Comparison of ENCODE assay signal across 8 cellular contexts in genomic region chr10:30522661-30523078, GRCh38.
A peak's percentile ranks its signal among the peaks of the same experiment; 100 is the strongest.
DNase-seq lines count a peak whose midpoint lies in the region; ATAC-seq, FAIRE-seq and TF ChIP-seq lines count a peak whose summit lies in the region.
"Not testable (repeated sequence)": the region's sequence is repeated elsewhere in the genome, so short reads cannot be mapped to it uniquely, and the experiment has no call there.

No MANE protein-coding gene starts in this region.

- peak; percentile 79 to 92 for ATAC-seq in A549
- ATAC-seq in lung (ENCODE audit: insufficient read depth, low FRiP score): peak; percentile 41
- not testable (repeated sequence) for ATAC-seq in stimulated activated effector memory CD8-positive, alpha-beta T cell treated with anti-CD3 and anti-CD28 coated beads, Interleukin-12 subunit alpha, Interleukin-12 subunit beta, amount 100 ng/mL, for 72 hours

- H3K4me1 ChIP-seq in A549: peaks cover 25% of the 10 kb centered on the region; the same call in 2 of the 3 replicates
- H3K4me1 ChIP-seq in NT2/D1 (ENCODE audit: insufficient read depth, insufficient read length); mammary epithelial cell (ENCODE audit: insufficient read depth, low read length); hepatocyte (ENCODE audit: insufficient read depth); lung (ENCODE audit: control insufficient read depth in 2 of 2, insufficient read depth in 2 of 2, low read length in 2 of 2): not testable (repeated sequence)

- H3K27ac ChIP-seq in A549 (peak overlapping the region; percentile 67 to 92), hepatocyte (peak overlapping the region; percentile 51)
- not testable (repeated sequence) for H3K27ac ChIP-seq in mammary epithelial cell (ENCODE audit: insufficient read depth, low read depth, low read length); lung (ENCODE audit: low read depth in 1 of 2, low read length in 1 of 2)

- not testable (repeated sequence) for TF ChIP-seq POLR2A in A549 (IDR thresholded peaks at IDR 0.05; ENCODE audit: low read length)

- dilution Hi-C loops in mammary epithelial cell (cut with HindIII; ENCODE audit: low sequenced_read_pairs): not testable (repeated sequence)

- H3K9me2 ChIP-seq in hepatocyte (replicated peaks; ENCODE audit: insufficient read depth): not testable (repeated sequence)

- peak; percentile 31; the same call in 2 of the 3 replicates for TF ChIP-seq CTCF in A549 (IDR thresholded peaks at IDR 0.05)
- peak in 1 of 2 donors; percentile 12 for TF ChIP-seq CTCF in mammary epithelial cell (conservative IDR thresholded peaks at IDR 0.05 in 1 of 2, IDR thresholded peaks at IDR 0.05 in 1 of 2; ENCODE audit: extremely low read depth in 1 of 2, insufficient read depth in 1 of 2, low read depth in 1 of 2, low read length in 2 of 2)
- TF ChIP-seq CTCF in hepatocyte (IDR thresholded peaks at IDR 0.05; ENCODE audit: poor library complexity); lung (IDR thresholded peaks at IDR 0.05; ENCODE audit: control extremely low read depth, extremely low read depth): not testable (repeated sequence)

- peak; percentile 37 to 48; a peak in 3 of 5 replicates for TF ChIP-seq RAD21 in A549 (conservative IDR thresholded peaks at IDR 0.05 in 1 of 2, IDR thresholded peaks at IDR 0.05 in 1 of 2)

- not testable (repeated sequence) for H2AFZ ChIP-seq in mammary epithelial cell (ENCODE audit: low read depth, low read length); hepatocyte

- H3K27ac Mint-ChIP-seq in stimulated activated effector memory CD8-positive, alpha-beta T cell treated with anti-CD3 and anti-CD28 coated beads, Interleukin-12 subunit alpha, Interleukin-12 subunit beta, amount 100 ng/mL, for 72 hours: not testable (repeated sequence)

- intact Hi-C loops in mammary epithelial cell (cut with micrococcal nuclease): not testable (repeated sequence)

- BruUV-seq in mammary epithelial cell (replicated peaks; lab: Mats Ljungman, UMichigan): not testable (repeated sequence)

- peak; percentile 82 to 95; a peak in 4 of 5 replicates for TF ChIP-seq EP300 in A549 (IDR thresholded peaks at IDR 0.05)

- 2% methylated on average over 8 of the region's 8 CpGs for WGBS in A549 (ENCODE audit: missing lambda C conversion rate)
- WGBS in mammary epithelial cell (ENCODE audit: low coverage, missing lambda C conversion rate): 11% methylated on average over 8 of the region's 8 CpGs
- 24% methylated on average over 8 of the region's 8 CpGs for WGBS in hepatocyte (ENCODE audit: low lambda C conversion rate, missing lambda C conversion rate)
- 46 to 75% methylated on average over 8 of the region's 8 CpGs for WGBS in lung, 2 donors

- H3K79me2 ChIP-seq in mammary epithelial cell (ENCODE audit: insufficient read depth, low read length); hepatocyte: not testable (repeated sequence)

- H3K36me3 Mint-ChIP-seq in stimulated activated effector memory CD8-positive, alpha-beta T cell treated with anti-CD3 and anti-CD28 coated beads, Interleukin-12 subunit alpha, Interleukin-12 subunit beta, amount 100 ng/mL, for 72 hours: not testable (repeated sequence)

- not testable (repeated sequence) for H4K20me1 ChIP-seq in mammary epithelial cell (ENCODE audit: insufficient read depth, low read length); hepatocyte (ENCODE audit: insufficient read depth, poor library complexity, severe bottlenecking)

- DNase-seq in A549 (ENCODE audit: low read depth in 1 of 2, low spot score in 1 of 2) (peak in 1 of 2 experiments; percentile 96), DMS53 treated with DMSO at 0.1 percent for 48 hours (lab: John Stamatoyannopoulos, UW; ENCODE audit: unreplicated experiment) (peak; percentile 83), LoVo (ENCODE audit: low spot score) (peak; percentile 43), NT2/D1 (ENCODE audit: low read depth, low spot score) (peak; percentile 44), mammary epithelial cell (peak; percentile 54), hepatocyte (ENCODE audit: low spot score) (peak; percentile 70), lung (ENCODE audit: low spot score) (peak; percentile 80)
- not testable (repeated sequence) for DNase-seq in stimulated activated effector memory CD8-positive, alpha-beta T cell treated with anti-CD3 and anti-CD28 coated beads, Interleukin-12 subunit alpha, Interleukin-12 subunit beta, amount 100 ng/mL, for 72 hours (ENCODE audit: low spot score in 2 of 2)

- H3K4me3 Mint-ChIP-seq in stimulated activated effector memory CD8-positive, alpha-beta T cell treated with anti-CD3 and anti-CD28 coated beads, Interleukin-12 subunit alpha, Interleukin-12 subunit beta, amount 100 ng/mL, for 72 hours: peak overlapping the region; percentile 3

- not testable (repeated sequence) for H3K9me3 Mint-ChIP-seq in stimulated activated effector memory CD8-positive, alpha-beta T cell treated with anti-CD3 and anti-CD28 coated beads, Interleukin-12 subunit alpha, Interleukin-12 subunit beta, amount 100 ng/mL, for 72 hours

- not testable (repeated sequence) for H3K36me3 ChIP-seq in NT2/D1 (ENCODE audit: insufficient read depth, insufficient read length, low read length); mammary epithelial cell (ENCODE audit: insufficient read depth, low read length); hepatocyte (replicated peaks; ENCODE audit: insufficient read depth, low read depth); lung (ENCODE audit: control insufficient read depth in 2 of 2, insufficient read depth in 2 of 2, low read length in 2 of 2)

- H3K27me3 ChIP-seq in NT2/D1 (ENCODE audit: insufficient read depth, insufficient read length); mammary epithelial cell (ENCODE audit: insufficient read depth, low read length); hepatocyte; lung (ENCODE audit: control insufficient read depth, insufficient read depth): not testable (repeated sequence)

- peaks cover 16% of the 10 kb centered on the region for H3K9me3 ChIP-seq in A549
- not testable (repeated sequence) for H3K9me3 ChIP-seq in NT2/D1 (ENCODE audit: insufficient read depth, low read length); mammary epithelial cell (replicated peaks; ENCODE audit: insufficient read depth, low read length); hepatocyte (ENCODE audit: low read depth); lung (ENCODE audit: control insufficient read depth in 2 of 2, insufficient read depth in 1 of 2, low read length in 1 of 2)

- CTCF ChIA-PET in A549 (lab: Yijun Ruan, JAX): interaction anchor here (0.7 to 5.1 kb wide), 7 partner anchors 11 to 100 kb away, joined by 3 to 20 read pairs (median 4); no protein-coding TSS in a partner anchor
- CTCF ChIA-PET in mammary epithelial cell (lab: Charles Lee; ENCODE audit: low non-redundant PET): not testable (repeated sequence)

- not testable (repeated sequence) for FAIRE-seq in A549 (lab: Jason Lieb, UNC)

- peak overlapping the region; percentile 66 for H3K4me2 ChIP-seq in A549
- not testable (repeated sequence) for H3K4me2 ChIP-seq in mammary epithelial cell (ENCODE audit: insufficient read depth, low read depth, low read length); hepatocyte

- peaks cover 45% of the 10 kb centered on the region for H3K4me1 Mint-ChIP-seq in stimulated activated effector memory CD8-positive, alpha-beta T cell treated with anti-CD3 and anti-CD28 coated beads, Interleukin-12 subunit alpha, Interleukin-12 subunit beta, amount 100 ng/mL, for 72 hours

- POLR2A ChIA-PET in A549 (lab: Yijun Ruan, JAX): not testable (repeated sequence)

- not testable (repeated sequence) for H3K4me3 ChIP-seq in A549; NT2/D1 (ENCODE audit: insufficient read length, low read depth); mammary epithelial cell (replicated peaks in 1 of 3; ENCODE audit: insufficient read depth in 1 of 3, low read depth in 2 of 3, low read length in 3 of 3); hepatocyte; lung

- in situ Hi-C loops in mammary epithelial cell (cut with MboI; ENCODE audit: low sequenced_read_pairs in 2 of 2): not testable (repeated sequence)

- not testable (repeated sequence) for H3K9ac ChIP-seq in NT2/D1 (ENCODE audit: insufficient read length, low read depth); mammary epithelial cell (ENCODE audit: insufficient read depth, low read length)

TF ChIP-seq in A549, 52 proteins besides CTCF, POLR2A, EP300 and RAD21 (continues in another document):
- TF ChIP-seq USF2 (IDR thresholded peaks at IDR 0.05) (peak; percentile 69), CEBPB (IDR thresholded peaks at IDR 0.05) (peak; percentile 48 to 82), JUN (IDR thresholded peaks at IDR 0.05) (peak; percentile 52 to 80; a peak in 4 of 5 replicates), RARB (CRISPR knock-in tag; IDR thresholded peaks at IDR 0.05) (peak; percentile 91), BCL3 (IDR thresholded peaks at IDR 0.05) (peak; percentile 64; the same call in 1 of the 3 replicates)
- TF ChIP-seq, protein P1, sequence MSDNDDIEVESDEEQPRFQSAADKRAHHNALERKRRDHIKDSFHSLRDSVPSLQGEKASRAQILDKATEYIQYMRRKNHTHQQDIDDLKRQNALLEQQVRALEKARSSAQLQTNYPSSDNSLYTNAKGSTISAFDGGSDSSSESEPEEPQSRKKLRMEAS (IDR thresholded peaks at IDR 0.05): peak; percentile 48; the same call in 1 of the 2 replicates
